ENCODE assay signal across 27 cellular contexts in the genomic region with DNA sequence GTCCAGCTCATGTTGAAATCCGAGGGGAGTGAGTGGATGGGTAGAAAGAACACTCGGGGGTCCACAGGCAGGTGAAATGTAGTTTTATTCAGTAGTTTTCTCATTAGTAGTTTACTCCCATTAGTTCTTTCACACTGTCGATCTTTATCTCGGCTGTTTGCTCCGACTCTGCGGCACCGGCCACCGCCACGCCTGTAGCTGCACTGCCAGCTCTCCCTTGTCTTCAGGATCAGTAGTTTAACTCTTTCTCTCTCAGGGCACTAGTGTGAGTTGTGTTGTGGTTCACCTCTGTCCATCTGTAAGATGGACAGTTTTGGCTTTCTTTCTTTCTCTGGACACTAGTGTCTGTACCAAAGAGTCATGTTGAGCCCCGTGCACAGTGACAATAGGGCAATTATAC.
DNase-seq lines count a peak whose midpoint lies in the region; TF ChIP-seq lines count a peak whose summit lies in the region.
"Had no signal": no experiment of that assay in that cellular context is flagged by ENCODE, and none has a peak within 500 bp of the region (broad histone marks: within the 10 kb centered on the region; RNA-seq: fewer than 3 reads in every experiment).

No MANE protein-coding gene starts in this region.

- no peak for DNase-seq in Caco-2
- peak; percentile 11 for DNase-seq in NCI-H748 treated with DMSO at 0.1 percent for 48 hours (lab: John Stamatoyannopoulos, UW)
- DNase-seq in astrocyte of the hippocampus (ENCODE audit: low read depth, low spot score) = peak; percentile 10
- DNase-seq in prostate gland (ENCODE audit: low spot score) = peak; percentile 21
- DNase-seq in OCI-M2 (lab: John Stamatoyannopoulos, UW; ENCODE audit: unreplicated experiment) = no peak
- DNase-seq in NCI-H226 = no peak
- no peak for DNase-seq in germinal center (ENCODE audit: low spot score)
- DNase-seq: activated CD4-positive, alpha-beta T cell treated with anti-CD3 and anti-CD28 coated beads for 4 hours; activated CD8-positive, alpha-beta memory T cell treated with anti-CD3 and anti-CD28 coated beads for 24 hours; activated gamma-delta T cell treated with Interleukin-2 at 50 U/mL for 16 hours; activated T-cell treated with anti-CD3 and anti-CD28 coated beads, Interleukin-2, amount 50 U/mL, for 1 hour; amniotic stem cell; C1 segment of cervical spinal cord; colonic mucosa; DMS153; effector memory CD4-positive, alpha-beta T cell; foreskin keratinocyte; HCEC 1CT; hypothalamus; Kasumi-1; NCI-H1092; NCI-H187 treated with DMSO at 0.1 percent for 48 hours; NCI-H345; stimulated activated CD8-positive, alpha-beta memory T cell treated with anti-CD3 and anti-CD28 coated beads, Interleukin-4, amount 100 ng/mL, for 48 hours; upper lobe of right lung had no signal

- H3K36me3 Mint-ChIP-seq in Caco-2 (ENCODE audit: insufficient read depth, unreplicated experiment) = no peaks in the 10 kb centered on the region

- H3K27ac ChIP-seq in prostate gland = no peak overlapping the region
- H3K27ac ChIP-seq: colonic mucosa, foreskin keratinocyte, upper lobe of right lung had no signal

- no peak for TF ChIP-seq CTCF in Caco-2 (IDR thresholded peaks at IDR 0.05; ENCODE audit: insufficient read depth in 1 of 2, low read depth in 1 of 2, low read length in 1 of 2, severe bottlenecking in 1 of 2, unreplicated experiment in 1 of 2)
- TF ChIP-seq CTCF in prostate gland (IDR thresholded peaks at IDR 0.05) = no peak

- no peak overlapping the region for H3K27ac Mint-ChIP-seq in Caco-2 (ENCODE audit: unreplicated experiment)
- H3K27ac Mint-ChIP-seq: T-helper 1 cell treated with Interleukin-12 subunit alpha and Interleukin-12 subunit beta and Interleukin-4 antibody, amounts not matched to agents 30 μg/mL and 1 μg/mL, for 36 hours had no signal

- H3K4me1 ChIP-seq in Caco-2 (no peaks in the 10 kb centered on the region), prostate gland (replicated peaks) (no peaks in the 10 kb centered on the region)
- H3K4me1 ChIP-seq: colonic mucosa, foreskin keratinocyte, upper lobe of right lung had no signal

- peak overlapping the region; percentile 42 for H3K4me3 Mint-ChIP-seq in Caco-2 (ENCODE audit: unreplicated experiment)
- H3K4me3 Mint-ChIP-seq: neural crest cell; T-helper 1 cell treated with Interleukin-12 subunit alpha and Interleukin-12 subunit beta and Interleukin-4 antibody, amounts not matched to agents 30 μg/mL and 1 μg/mL, for 36 hours had no signal

- no peaks in the 10 kb centered on the region for H3K27me3 ChIP-seq in Caco-2 (replicated peaks; ENCODE audit: control insufficient read depth, insufficient read depth, low read length)
- no peaks in the 10 kb centered on the region for H3K27me3 ChIP-seq in prostate gland (replicated peaks; ENCODE audit: insufficient read depth)
- H3K27me3 ChIP-seq: colonic mucosa, foreskin keratinocyte, upper lobe of right lung had no signal

- intact Hi-C loops in Caco-2 (cut with micrococcal nuclease; ENCODE audit: unreplicated experiment) = no loop called here
- intact Hi-C loops in prostate gland (cut with DNase I) = no loop called here

- no peak overlapping the region for H3K4me3 ChIP-seq in Caco-2 (ENCODE audit: low read depth, low read length)
- peak overlapping the region in 1 of 2 donors; percentile 6 for H3K4me3 ChIP-seq in prostate gland
- H3K4me3 ChIP-seq: colonic mucosa, upper lobe of right lung had no signal

- TF ChIP-seq POLR2A in prostate gland (IDR thresholded peaks at IDR 0.05) = no peak

- H3K36me3 ChIP-seq in Caco-2 (ENCODE audit: control insufficient read depth, insufficient read depth, low read length) = no peaks in the 10 kb centered on the region
- H3K36me3 ChIP-seq in prostate gland = no peaks in the 10 kb centered on the region
- H3K36me3 ChIP-seq: colonic mucosa, upper lobe of right lung had no signal

- no peaks in the 10 kb centered on the region for H3K4me1 Mint-ChIP-seq in Caco-2 (ENCODE audit: low read depth, unreplicated experiment)
- H3K4me1 Mint-ChIP-seq: neural crest cell had no signal

- CTCF ChIA-PET in Caco-2 (lab: Charles Lee) = no interaction called here

- no TSS peak for BruUV-seq in Caco-2 (replicated peaks; lab: Mats Ljungman, UMichigan)

- POLR2A ChIA-PET in Caco-2 (lab: Charles Lee) = no interaction called here

- H3K27me3 Mint-ChIP-seq in Caco-2 (ENCODE audit: insufficient read depth, unreplicated experiment) = peaks cover 3% of the 10 kb centered on the region

- H3K9me3 ChIP-seq in Caco-2 (no peaks in the 10 kb centered on the region), prostate gland (no peaks in the 10 kb centered on the region)
- H3K9me3 ChIP-seq: colonic mucosa, upper lobe of right lung had no signal

- no peaks in the 10 kb centered on the region for H3K9me3 Mint-ChIP-seq in Caco-2 (ENCODE audit: unreplicated experiment)
- H3K9me3 Mint-ChIP-seq: neural crest cell; T-helper 1 cell treated with Interleukin-12 subunit alpha and Interleukin-12 subunit beta and Interleukin-4 antibody, amounts not matched to agents 30 μg/mL and 1 μg/mL, for 36 hours had no signal

- WGBS in prostate gland = 9% methylated on average over 10 of the region's 10 CpGs

Comparison
In these comparisons a context has a peak if more than half of its experiments do, and no peak if none do; other contexts are left out.
1. DNase-seq: peak in NCI-H748 treated with DMSO at 0.1 percent for 48 hours (single experiment), astrocyte of the hippocampus (single experiment) and prostate gland (single experiment); none in Caco-2 (0 of 2), OCI-M2 (single experiment), NCI-H226 (single experiment) and germinal center (single experiment).